Comparison of ENCODE assay signal across 8 cellular contexts in genomic region chr1:1230656-1231399, GRCh38. TPM values are rescaled to one million over a fixed set of nuclear protein-coding genes. Genes with fewer than 3 reads are reported as not detected.
DNase-seq lines count a peak whose midpoint lies in the region; ATAC-seq and TF ChIP-seq lines count a peak whose summit lies in the region.

No MANE protein-coding gene starts in this region.

- H3K79me2 ChIP-seq in GM23338 (replicated peaks; ENCODE audit: insufficient read depth) (peaks cover 40% of the 10 kb centered on the region), SK-N-SH (ENCODE audit: insufficient read depth) (peaks cover 65% of the 10 kb centered on the region)

- H3K27me3 ChIP-seq in GM23338 (ENCODE audit: insufficient read depth) (no peaks in the 10 kb centered on the region), SK-N-SH (ENCODE audit: insufficient read depth) (no peaks in the 10 kb centered on the region), esophagus (ENCODE audit: control insufficient read depth in 1 of 2, insufficient read depth in 2 of 2, low read length in 2 of 2) (no peaks in the 10 kb centered on the region), neuron (ENCODE audit: insufficient read depth, low read length) (no peaks in the 10 kb centered on the region)

- peak overlapping the region; percentile 89 for H3K27ac Mint-ChIP-seq in GM23338

- CTCF ChIA-PET in SK-N-SH (lab: Yijun Ruan, JAX) = interaction anchor here (0.7 to 7.4 kb wide), 9 partner anchors 16 to 246 kb away, joined by 3 to 37 read pairs (median 4); partner anchors contain the start of gene C1orf159

- H3K36me3 ChIP-seq in GM23338 (ENCODE audit: insufficient read depth) = no peaks in the 10 kb centered on the region
- peaks cover 0 to 34% of the 10 kb centered on the region in 2 experiments for H3K36me3 ChIP-seq in SK-N-SH (replicated peaks in 1 of 2; ENCODE audit: control insufficient read depth in 1 of 2, insufficient read depth in 2 of 2, low read length in 1 of 2)
- H3K36me3 ChIP-seq in esophagus (ENCODE audit: control insufficient read depth in 2 of 2, insufficient read depth in 2 of 2, low read length in 1 of 2) = peaks cover 9 to 33% of the 10 kb centered on the region in 2 donors
- H3K36me3 ChIP-seq in neuron (ENCODE audit: insufficient read depth, low read length) = peaks cover 31% of the 10 kb centered on the region

- 12% methylated on average over 22 of the region's 24 CpGs for WGBS in SK-N-SH (ENCODE audit: low lambda C conversion rate)
- WGBS in esophagus, 2 donors = 12% methylated on average over 24 of the region's 24 CpGs

- H3K9ac ChIP-seq in SK-N-SH = peak overlapping the region; percentile 87

- H3K9me2 ChIP-seq in GM23338 (ENCODE audit: insufficient read depth) (no peaks in the 10 kb centered on the region), SK-N-SH (no peaks in the 10 kb centered on the region)

- no peak for TF ChIP-seq EP300 in SK-N-SH (IDR thresholded peaks at IDR 0.05; ENCODE audit: borderline replicate concordance in 1 of 2, low read depth in 1 of 2, low read length in 1 of 2)

- H3K9me3 ChIP-seq in SK-N-SH (no peaks in the 10 kb centered on the region), esophagus (ENCODE audit: control insufficient read depth in 2 of 2, insufficient read depth in 1 of 2, low read depth in 1 of 2, low read length in 1 of 2) (no peaks in the 10 kb centered on the region), neuron (ENCODE audit: low read length) (peaks cover 2% of the 10 kb centered on the region)

- POLR2A ChIA-PET in SK-N-SH (lab: Yijun Ruan, JAX) = interaction anchor here (0.8 to 1.0 kb wide), 3 partner anchors 43 to 108 kb away, joined by 3 read pairs; partner anchors contain the start of gene UBE2J2

- H4K20me1 ChIP-seq in GM23338 (replicated peaks; ENCODE audit: insufficient read depth) (peaks cover 8% of the 10 kb centered on the region), SK-N-SH (ENCODE audit: insufficient read depth) (peaks cover 13% of the 10 kb centered on the region; the same call in 1 of the 2 replicates)

- peaks cover 10% of the 10 kb centered on the region for H3K9me3 Mint-ChIP-seq in GM23338

- H3K4me1 Mint-ChIP-seq in GM23338 = peaks cover 18% of the 10 kb centered on the region

- H3K4me1 ChIP-seq in GM23338 (ENCODE audit: insufficient read depth) (peaks cover 6% of the 10 kb centered on the region), SK-N-SH (ENCODE audit: control insufficient read depth in 1 of 2, insufficient read depth in 2 of 2, low read depth in 1 of 2, low read length in 1 of 2) (peaks cover 0 to 16% of the 10 kb centered on the region in 2 experiments; a peak in 1 of 4 replicates), esophagus (ENCODE audit: control insufficient read depth in 2 of 2, insufficient read depth in 2 of 2, low read length in 1 of 2) (peaks cover 4 to 29% of the 10 kb centered on the region in 2 donors), neuron (ENCODE audit: insufficient read depth, low read length) (peaks cover 19% of the 10 kb centered on the region)

- H3F3A ChIP-seq in GM23338 (replicated peaks; ENCODE audit: low read depth) (peaks cover 10% of the 10 kb centered on the region; the same call in 1 of the 2 replicates), SK-N-SH (replicated peaks; ENCODE audit: insufficient read depth) (peaks cover 7% of the 10 kb centered on the region)

- TF ChIP-seq CTCF in GM23338 (conservative IDR thresholded peaks at IDR 0.05; ENCODE audit: low read depth in 2 of 2) (0 out of 4 replicates have a peak, but pooled peaks of 1 of the 2 experiments have one; percentile 12), SK-N-SH (IDR thresholded peaks at IDR 0.05) (peak; percentile 40)

- H3K27me3 Mint-ChIP-seq in GM23338 (ENCODE audit: insufficient read depth, low read depth, poor library complexity) = peaks cover 15% of the 10 kb centered on the region

- H3K27ac ChIP-seq in GM23338 (ENCODE audit: low read depth) = 0 out of 2 replicates have a peak overlapping the region, but pooled peaks have one; percentile 55
- peak overlapping the region; percentile 68 to 83; a peak in 3 of 4 replicates for H3K27ac ChIP-seq in SK-N-SH (ENCODE audit: low read depth in 2 of 2, low read length in 1 of 2)
- peak overlapping the region; percentile 89 to 97 for H3K27ac ChIP-seq in esophagus (ENCODE audit: low read depth in 2 of 2, low read length in 1 of 2)

- 0 out of 2 replicates have a peak, but pooled peaks have one; percentile 5 for TF ChIP-seq RAD21 in SK-N-SH (IDR thresholded peaks at IDR 0.05; ENCODE audit: low read length)

- H3K4me3 Mint-ChIP-seq in GM23338 = peak overlapping the region; percentile 94

- peak overlapping the region; percentile 52; the same call in 1 of the 2 replicates for H2AFZ ChIP-seq in GM23338
- H2AFZ ChIP-seq in SK-N-SH (ENCODE audit: low read depth) = peak overlapping the region; percentile 42; the same call in 1 of the 2 replicates
- peak overlapping the region; percentile 55 for H2AFZ ChIP-seq in neuron (ENCODE audit: low read depth, low read length)

- H3K36me3 Mint-ChIP-seq in GM23338 (ENCODE audit: low read depth) = peaks cover 26% of the 10 kb centered on the region

- peak; percentile 79 for DNase-seq in AG20443 (ENCODE audit: low spot score)
- no peak for DNase-seq in GM23338 (ENCODE audit: low spot score)
- peak; percentile 75 for DNase-seq in SK-N-SH
- no peak for DNase-seq in NCI-H2107 (lab: John Stamatoyannopoulos, UW)

- ATAC-seq in GM23338 (peak; percentile 10), GM21723 (IDR thresholded peaks at IDR 0.05; ENCODE audit: unreplicated experiment) (no peak), GM21390 (IDR thresholded peaks at IDR 0.05; ENCODE audit: unreplicated experiment) (no peak)

- H3K4me3 ChIP-seq in GM23338 = peak overlapping the region; percentile 93
- peak overlapping the region; percentile 77 to 96 for H3K4me3 ChIP-seq in SK-N-SH (ENCODE audit: low read depth in 2 of 2, low read length in 1 of 2)
- H3K4me3 ChIP-seq in esophagus (ENCODE audit: low read depth in 1 of 2, low read length in 2 of 2) = peak overlapping the region; percentile 88 to 91
- H3K4me3 ChIP-seq in neuron (ENCODE audit: low read length) = peak overlapping the region; percentile 89

- H3K4me2 ChIP-seq in GM23338 (peak overlapping the region; percentile 95), SK-N-SH (peak overlapping the region; percentile 95)

TF ChIP-seq in GM23338, 12 proteins besides CTCF, POLR2A, EP300 and RAD21 (continues in another document):
- TF ChIP-seq CREB1 (CRISPR knock-in tag; IDR thresholded peaks at IDR 0.05; ENCODE audit: low read depth) (no peak), NANOG (IDR thresholded peaks at IDR 0.05; ENCODE audit: borderline replicate concordance) (no peak), EZH2phosphoT487 (IDR thresholded peaks at IDR 0.05; ENCODE audit: unreplicated experiment) (no peak)

TF ChIP-seq in SK-N-SH, 30 proteins besides CTCF, POLR2A, EP300 and RAD21 (continues in another document):
- TF ChIP-seq MAX (IDR thresholded peaks at IDR 0.05; ENCODE audit: low read depth) (no peak; the same call in 1 of the 2 replicates), SIN3A (IDR thresholded peaks at IDR 0.05; ENCODE audit: borderline replicate concordance, low read depth, low read length) (no peak), TCF12 (IDR thresholded peaks at IDR 0.05) (no peak), USF1 (IDR thresholded peaks at IDR 0.05; ENCODE audit: borderline replicate concordance, low read depth) (no peak), EZH2phosphoT487 (IDR thresholded peaks at IDR 0.05; ENCODE audit: borderline replicate concordance, low read depth) (no peak), MXI1 (IDR thresholded peaks at IDR 0.05; ENCODE audit: low read depth, low read length) (peak; percentile 6; the same call in 1 of the 2 replicates)

RNA-seq across cellular contexts. Expression of gene SDF4, which starts 1.0 kb away (rescaled TPM):
- total RNA-seq in GM23338 (2014; rRNA removed; shearing (Covaris generic)) = 51.6 and 62.6 TPM in 2 replicates
- polyA plus RNA-seq in GM23338 (2016; fragmentation: Nextera tagmentation; extraction: Ambion mirVana) = 45.0 and 49.2 TPM in 2 replicates
- polyA plus RNA-seq in SK-N-SH (2012; rRNA removed) = 182 and 265 TPM in 2 replicates
- polyA plus RNA-seq in SK-N-SH (2012; cell fraction: cytosol; rRNA removed) = 160 and 235 TPM in 2 replicates
- 199 and 219 TPM in 2 replicates for polyA plus RNA-seq in SK-N-SH (2012; cell fraction: nucleus; rRNA removed)
- 10 to 100 TPM; 43.9 to 68.0 TPM for polyA plus RNA-seq in esophagus

RNA-seq across cellular contexts. Expression of gene B3GALT6, which starts 1.2 kb away (rescaled TPM):
- 26.5 and 33.5 TPM in 2 replicates for total RNA-seq in GM23338 (2014; rRNA removed; shearing (Covaris generic))
- polyA plus RNA-seq in GM23338 (2016; fragmentation: Nextera tagmentation; extraction: Ambion mirVana) (5.5 and 9.3 TPM in 2 replicates), SK-N-SH (2012; rRNA removed) (32.0 and 38.8 TPM in 2 replicates), esophagus (1 to 10 TPM; 4.5 to 6.7 TPM)
- 28.3 and 34.5 TPM in 2 replicates for polyA plus RNA-seq in SK-N-SH (2012; cell fraction: cytosol; rRNA removed)
- polyA plus RNA-seq in SK-N-SH (2012; cell fraction: nucleus; rRNA removed) = 18.1 and 18.7 TPM in 2 replicates

RNA-seq across cellular contexts. Expression of gene C1QTNF12, which starts 15.7 kb away (rescaled TPM):
- total RNA-seq in GM23338 (2014; rRNA removed; shearing (Covaris generic)) = 3.0 and 4.1 TPM in 2 replicates
- polyA plus RNA-seq in GM23338 (2016; fragmentation: Nextera tagmentation; extraction: Ambion mirVana) (4.1 and 4.2 TPM in 2 replicates), SK-N-SH (2012; rRNA removed) (0.59 TPM in 1 of 2 replicates, not detected in the other), esophagus (1 to 10 TPM; 1.6 to 3.0 TPM)
- 0.04 and 0.13 TPM in 2 replicates for polyA plus RNA-seq in SK-N-SH (2012; cell fraction: cytosol; rRNA removed)
- polyA plus RNA-seq in SK-N-SH (2012; cell fraction: nucleus; rRNA removed) = 7.6 and 11.1 TPM in 2 replicates

RNA-seq across cellular contexts. Expression of gene TNFRSF4, which starts 16.9 kb away (rescaled TPM):
- total RNA-seq in GM23338 (2014; rRNA removed; shearing (Covaris generic)) = not detected in 2 replicates
- polyA plus RNA-seq in GM23338 (2016; fragmentation: Nextera tagmentation; extraction: Ambion mirVana) (not detected in 2 replicates), SK-N-SH (2012; rRNA removed) (not detected in 2 replicates), esophagus (1 to 10 TPM in 1 of 2 donors, under 1 TPM in 1; 0.73 to 1.1 TPM)
- not detected in 2 replicates for polyA plus RNA-seq in SK-N-SH (2012; cell fraction: cytosol; rRNA removed)
- polyA plus RNA-seq in SK-N-SH (2012; cell fraction: nucleus; rRNA removed) = 0.08 and 0.13 TPM in 2 replicates

RNA-seq across cellular contexts. Expression of gene TNFRSF18, which starts 24.4 kb away (rescaled TPM):
- total RNA-seq in GM23338 (2014; rRNA removed; shearing (Covaris generic)) = 0.58 and 1.5 TPM in 2 replicates
- polyA plus RNA-seq in GM23338 (2016; fragmentation: Nextera tagmentation; extraction: Ambion mirVana) (0.56 and 1.1 TPM in 2 replicates), SK-N-SH (2012; rRNA removed) (0.05 TPM in 1 of 2 replicates, not detected in the other), esophagus (1 to 10 TPM; 1.9 to 4.3 TPM)
- 0.03 and 0.06 TPM in 2 replicates for polyA plus RNA-seq in SK-N-SH (2012; cell fraction: cytosol; rRNA removed)
- polyA plus RNA-seq in SK-N-SH (2012; cell fraction: nucleus; rRNA removed) = 0.41 TPM in 1 of 2 replicates, not detected in the other

Comparison
In these comparisons a context has a peak if more than half of its experiments do, and no peak if none do; other contexts are left out.
1. DNase-seq: peak in AG20443 (single experiment) and SK-N-SH (single experiment); none in GM23338 (single experiment) and NCI-H2107 (single experiment).
2. Peak in every context shown above with its lines, with median percentiles within 50 percentile points of each other: H2AFZ ChIP-seq, H3K27ac ChIP-seq and H3K4me3 ChIP-seq.